ENCODE assay signal across 14 cellular contexts in the genomic region with DNA sequence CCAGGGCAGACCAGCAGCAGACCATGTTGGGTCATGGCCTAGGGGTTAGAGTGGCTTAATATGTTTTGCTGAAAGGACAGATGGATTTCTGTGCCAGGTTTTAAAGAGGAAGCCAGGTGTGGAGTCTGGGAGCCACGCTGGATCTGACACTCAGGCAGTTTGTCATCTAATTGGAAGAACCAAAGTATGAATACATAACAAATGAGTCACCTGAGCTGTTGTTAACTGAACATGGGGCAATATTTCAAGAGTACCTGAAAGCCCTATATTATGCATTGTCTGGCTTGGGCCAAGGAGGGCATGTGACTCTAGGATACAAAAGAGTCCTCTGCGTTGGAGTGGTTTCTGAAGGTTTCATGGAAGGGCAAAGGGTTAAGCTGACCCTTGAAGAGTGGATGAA.
DNase-seq lines count a peak whose midpoint lies in the region; ATAC-seq lines count a peak whose summit lies in the region.
"Had no signal": no experiment of that assay in that cellular context is flagged by ENCODE, and none has a peak within 500 bp of the region (broad histone marks: within the 10 kb centered on the region; RNA-seq: fewer than 3 reads in every experiment).

No MANE protein-coding gene starts in this region.

- 50 to 57% methylated on average over 2 of the region's 2 CpGs for WGBS in esophagus, 2 donors

- DNase-seq in CD4-positive, CD25-positive, alpha-beta regulatory T cell, result no peak
- DNase-seq in NCI-H1105 treated with DMSO at 0.1 percent for 48 hours (lab: John Stamatoyannopoulos, UW), result peak; percentile 80
- peak; percentile 86 for DNase-seq in NCI-H510A (lab: John Stamatoyannopoulos, UW)
- DNase-seq in Right ventricle myocardium inferior (ENCODE audit: missing footprints), result no peak
- DNase-seq in activated CD4-positive, alpha-beta T cell treated with anti-CD3 and anti-CD28 coated beads, Interleukin-2, amount 50 U/mL, for 48 hours, result no peak
- no peak for DNase-seq in CD8-positive, alpha-beta memory T cell
- no peak for DNase-seq in SW 1271 (lab: John Stamatoyannopoulos, UW)
- DNase-seq: ACHN; activated CD4-positive, alpha-beta T cell treated with anti-CD3 and anti-CD28 coated beads for 48 hours; midbrain; stimulated activated CD4-positive, alpha-beta T cell treated with anti-CD3 and anti-CD28 coated beads, Interleukin-12 subunit alpha, Interleukin-12 subunit beta, amount 100 ng/mL, for 4 hours; T-helper 17 cell had no signal

- H3K27ac ChIP-seq in CD4-positive, CD25-positive, alpha-beta regulatory T cell (ENCODE audit: insufficient read depth, low read length, poor library complexity, severe bottlenecking), result no peak overlapping the region
- peak overlapping the region; percentile 48 to 87 for H3K27ac ChIP-seq in esophagus (ENCODE audit: low read depth in 2 of 2, low read length in 1 of 2)
- H3K27ac ChIP-seq in CD8-positive, alpha-beta memory T cell (ENCODE audit: low read depth, low read length), result no peak overlapping the region
- H3K27ac ChIP-seq: ascending aorta had no signal

- H3K4me1 ChIP-seq in CD4-positive, CD25-positive, alpha-beta regulatory T cell (ENCODE audit: control insufficient read depth, insufficient read depth, low read length, poor library complexity, severe bottlenecking), result no peaks in the 10 kb centered on the region
- peaks cover 0 to 3% of the 10 kb centered on the region in 2 donors for H3K4me1 ChIP-seq in esophagus (ENCODE audit: control insufficient read depth in 2 of 2, insufficient read depth in 2 of 2, low read length in 1 of 2)
- H3K4me1 ChIP-seq in CD8-positive, alpha-beta memory T cell (ENCODE audit: insufficient read depth, low read length), result no peaks in the 10 kb centered on the region
- H3K4me1 ChIP-seq: ascending aorta had no signal

- H3K36me3 ChIP-seq in CD4-positive, CD25-positive, alpha-beta regulatory T cell (ENCODE audit: control insufficient read depth, insufficient read depth, low read length), result no peaks in the 10 kb centered on the region
- no peaks in the 10 kb centered on the region for H3K36me3 ChIP-seq in esophagus (ENCODE audit: control insufficient read depth in 2 of 2, insufficient read depth in 2 of 2, low read length in 1 of 2)
- H3K36me3 ChIP-seq in CD8-positive, alpha-beta memory T cell (ENCODE audit: insufficient read depth, low read length), result no peaks in the 10 kb centered on the region
- H3K36me3 ChIP-seq: ascending aorta had no signal

- no peaks in the 10 kb centered on the region for H3K27me3 Mint-ChIP-seq in CD4-positive, CD25-positive, alpha-beta regulatory T cell
- H3K27me3 Mint-ChIP-seq in CD8-positive, alpha-beta memory T cell, result no peaks in the 10 kb centered on the region
- H3K27me3 Mint-ChIP-seq: T-helper 17 cell had no signal

- H3K4me3 ChIP-seq in CD4-positive, CD25-positive, alpha-beta regulatory T cell (ENCODE audit: low read depth, low read length), result no peak overlapping the region
- no peak overlapping the region for H3K4me3 ChIP-seq in esophagus (ENCODE audit: low read depth in 1 of 2, low read length in 2 of 2)
- no peak overlapping the region for H3K4me3 ChIP-seq in CD8-positive, alpha-beta memory T cell (ENCODE audit: low read length)
- H3K4me3 ChIP-seq: ascending aorta had no signal

- no peak for ATAC-seq in CD4-positive, CD25-positive, alpha-beta regulatory T cell (ENCODE audit: low read depth in 2 of 2)
- no peak for ATAC-seq in Right ventricle myocardium inferior
- ATAC-seq: T-helper 17 cell had no signal

- H3K27ac Mint-ChIP-seq in CD4-positive, CD25-positive, alpha-beta regulatory T cell, result peak overlapping the region in 2 of 3 donors; percentile 1 to 10
- H3K27ac Mint-ChIP-seq in CD8-positive, alpha-beta memory T cell, result no peak overlapping the region
- H3K27ac Mint-ChIP-seq: T-helper 17 cell had no signal

- CTCF ChIA-PET in CD8-positive, alpha-beta memory T cell (lab: Charles Lee), result no interaction called here

- peaks cover under 1 to 4% (median 3%) of the 10 kb centered on the region in 4 donors for H3K4me1 Mint-ChIP-seq in CD4-positive, CD25-positive, alpha-beta regulatory T cell
- peaks cover 4 to 11% (median 6%) of the 10 kb centered on the region in 3 donors for H3K4me1 Mint-ChIP-seq in CD8-positive, alpha-beta memory T cell

- no peaks in the 10 kb centered on the region for H3K9me3 ChIP-seq in CD4-positive, CD25-positive, alpha-beta regulatory T cell (ENCODE audit: control insufficient read depth in 2 of 2, low read length in 2 of 2)
- no peaks in the 10 kb centered on the region for H3K9me3 ChIP-seq in esophagus (ENCODE audit: control insufficient read depth in 2 of 2, insufficient read depth in 1 of 2, low read depth in 1 of 2, low read length in 1 of 2)
- no peaks in the 10 kb centered on the region for H3K9me3 ChIP-seq in CD8-positive, alpha-beta memory T cell (ENCODE audit: low read length)
- H3K9me3 ChIP-seq: ascending aorta had no signal

- POLR2A ChIA-PET in CD8-positive, alpha-beta memory T cell (lab: Charles Lee), result no interaction called here

- intact Hi-C loops in Right ventricle myocardium inferior (cut with DNase I), result no loop called here

- H3K27me3 ChIP-seq in CD4-positive, CD25-positive, alpha-beta regulatory T cell (ENCODE audit: control insufficient read depth, insufficient read depth, low read length), result no peaks in the 10 kb centered on the region
- no peaks in the 10 kb centered on the region for H3K27me3 ChIP-seq in esophagus (ENCODE audit: control insufficient read depth in 1 of 2, insufficient read depth in 2 of 2, low read length in 2 of 2)
- H3K27me3 ChIP-seq in CD8-positive, alpha-beta memory T cell (ENCODE audit: insufficient read depth, low read length, poor library complexity, severe bottlenecking), result no peaks in the 10 kb centered on the region
- H3K27me3 ChIP-seq: ascending aorta had no signal

- peaks cover 0 to 2% (median 0%) of the 10 kb centered on the region in 7 donors for H3K9me3 Mint-ChIP-seq in CD4-positive, CD25-positive, alpha-beta regulatory T cell
- no peaks in the 10 kb centered on the region for H3K9me3 Mint-ChIP-seq in CD8-positive, alpha-beta memory T cell

- H3K4me3 Mint-ChIP-seq in CD4-positive, CD25-positive, alpha-beta regulatory T cell, result no peak overlapping the region
- H3K4me3 Mint-ChIP-seq in CD8-positive, alpha-beta memory T cell, result no peak overlapping the region
- H3K4me3 Mint-ChIP-seq: T-helper 17 cell had no signal

- no peaks in the 10 kb centered on the region for H3K36me3 Mint-ChIP-seq in CD4-positive, CD25-positive, alpha-beta regulatory T cell
- H3K36me3 Mint-ChIP-seq in CD8-positive, alpha-beta memory T cell, result peaks cover 0 to 5% (median 3%) of the 10 kb centered on the region in 3 donors

Comparison
In these comparisons a context has a peak if more than half of its experiments do, and no peak if none do; other contexts are left out.
1. DNase-seq: peak in NCI-H1105 treated with DMSO at 0.1 percent for 48 hours (single experiment) and NCI-H510A (single experiment); none in CD4-positive, CD25-positive, alpha-beta regulatory T cell (0 of 3), Right ventricle myocardium inferior (single experiment), activated CD4-positive, alpha-beta T cell treated with anti-CD3 and anti-CD28 coated beads, Interleukin-2, amount 50 U/mL, for 48 hours (0 of 2), CD8-positive, alpha-beta memory T cell (0 of 5) and SW 1271 (0 of 2).
2. H3K27ac ChIP-seq: peak in esophagus (2 of 2); none in CD4-positive, CD25-positive, alpha-beta regulatory T cell (single experiment) and CD8-positive, alpha-beta memory T cell (single experiment).
3. H3K27ac Mint-ChIP-seq: peak in CD4-positive, CD25-positive, alpha-beta regulatory T cell (2 of 3); none in CD8-positive, alpha-beta memory T cell (0 of 8).